In the genomic region with DNA sequence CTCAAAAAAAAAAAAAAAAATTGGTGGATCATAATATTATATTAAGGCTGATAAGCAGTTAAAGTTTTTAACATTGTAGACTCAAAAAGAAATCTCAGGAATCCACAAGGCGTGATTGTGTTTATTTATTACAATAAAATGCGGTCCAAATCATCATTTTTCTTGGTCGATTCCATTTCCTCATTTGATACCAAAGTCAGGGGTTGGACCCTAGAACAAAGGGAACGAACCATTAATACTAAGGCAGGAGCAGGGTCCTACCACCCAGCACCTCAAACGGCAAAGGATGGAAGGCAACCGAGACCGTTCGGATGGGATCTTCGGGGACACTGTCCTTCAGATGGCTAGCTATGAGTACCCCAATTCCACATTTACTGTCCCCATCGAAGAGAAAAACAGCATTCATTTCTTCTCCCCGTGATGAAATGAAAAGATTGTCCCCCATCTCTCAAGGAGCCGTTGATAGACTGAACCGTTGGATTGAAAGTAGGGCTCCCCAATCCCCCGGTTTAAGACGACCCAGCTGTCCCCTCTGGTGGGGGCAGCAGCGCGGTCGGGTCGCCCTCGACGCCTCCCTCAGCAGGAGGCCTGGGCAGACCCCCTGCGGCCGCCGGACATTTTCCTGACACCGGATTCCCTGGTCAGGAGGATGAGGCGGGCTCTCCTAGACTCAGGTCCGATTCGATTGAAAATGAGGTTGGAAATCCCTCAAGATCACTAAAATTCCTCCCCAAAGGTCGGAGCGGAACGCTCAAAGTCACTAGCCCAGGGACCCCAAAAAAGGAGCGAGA, we compare ENCODE assay signal across 1 cellular context.
TF ChIP-seq lines count a peak whose summit lies in the region.

No MANE protein-coding gene starts in this region.

TF ChIP-seq in H1, 55 proteins besides CTCF, POLR2A, EP300 and RAD21 (continued from another document):
- TF ChIP-seq KDM4A (IDR thresholded peaks at IDR 0.05; ENCODE audit: low read depth, low read length, severe bottlenecking) (peak; percentile 32), POU5F1 (IDR thresholded peaks at IDR 0.05; ENCODE audit: low read depth, low read length) (no peak), NRF1 (IDR thresholded peaks at IDR 0.05; ENCODE audit: low read depth, low read length) (no peak), EZH2 (IDR thresholded peaks at IDR 0.05; ENCODE audit: low read depth, low read length, severe bottlenecking) (no peak), SRF (IDR thresholded peaks at IDR 0.05; ENCODE audit: low read depth, low read length) (no peak), CBX5 (IDR thresholded peaks at IDR 0.05; ENCODE audit: low read depth, low read length) (no peak), BCL11A (IDR thresholded peaks at IDR 0.05; ENCODE audit: low read depth in 2 of 2, low read length in 2 of 2) (no peak), HDAC6 (IDR thresholded peaks at IDR 0.05; ENCODE audit: low read depth, low read length) (no peak), EGR1 (IDR thresholded peaks at IDR 0.05; ENCODE audit: borderline replicate concordance, low read depth, low read length) (no peak), YY1 (IDR thresholded peaks at IDR 0.05; ENCODE audit: low read depth, low read length) (no peak; the same call in none of the 2 replicates), ZNF274 (IDR thresholded peaks at IDR 0.05; ENCODE audit: borderline replicate concordance, extremely low read depth, low read length) (no peak), ATF3 (IDR thresholded peaks at IDR 0.05; ENCODE audit: insufficient read depth, low read depth, low read length) (no peak), SIRT6 (IDR thresholded peaks at IDR 0.05; ENCODE audit: low read length) (no peak), MAFK (IDR thresholded peaks at IDR 0.05; ENCODE audit: low read depth, low read length) (no peak), CHD1 (IDR thresholded peaks at IDR 0.05; ENCODE audit: low read depth, low read length) (no peak), RBBP5 (IDR thresholded peaks at IDR 0.05; ENCODE audit: borderline replicate concordance, low read depth, low read length) (0 out of 2 replicates have a peak, but pooled peaks have one; percentile 35), FOSL1 (IDR thresholded peaks at IDR 0.05; ENCODE audit: insufficient read depth, low read depth, low read length) (no peak), GABPA (IDR thresholded peaks at IDR 0.05; ENCODE audit: borderline replicate concordance, insufficient read depth, low read length) (no peak), TCF12 (IDR thresholded peaks at IDR 0.05; ENCODE audit: low read depth, low read length) (no peak), SP4 (IDR thresholded peaks at IDR 0.05; ENCODE audit: low read length) (0 out of 2 replicates have a peak, but pooled peaks have one; percentile 17), CBX8 (IDR thresholded peaks at IDR 0.05; ENCODE audit: borderline replicate concordance, low read depth, low read length) (no peak), POLR2AphosphoS5 (IDR thresholded peaks at IDR 0.05; ENCODE audit: low read depth, low read length) (no peak; the same call in 1 of the 2 replicates), PHF8 (conservative IDR thresholded peaks at IDR 0.05; ENCODE audit: low read depth, low read length) (no peak), RFX5 (IDR thresholded peaks at IDR 0.05; ENCODE audit: borderline replicate concordance, low read depth, low read length) (no peak), SP2 (IDR thresholded peaks at IDR 0.05; ENCODE audit: low read length) (no peak), ATF2 (IDR thresholded peaks at IDR 0.05; ENCODE audit: low read length) (no peak), TAF7 (optimal IDR thresholded peaks at IDR 0.05; ENCODE audit: borderline replicate concordance, low read depth, low read length) (no peak), JUN (IDR thresholded peaks at IDR 0.05; ENCODE audit: low read depth, low read length) (no peak), RXRA (IDR thresholded peaks at IDR 0.05; ENCODE audit: insufficient read depth, low read depth, low read length) (no peak), CTBP2 (IDR thresholded peaks at IDR 0.05; ENCODE audit: borderline replicate concordance, insufficient read depth, insufficient read length, low read length) (no peak), KDM5A (IDR thresholded peaks at IDR 0.05; ENCODE audit: low read length) (no peak), JUND (IDR thresholded peaks at IDR 0.05; ENCODE audit: low read length) (0 out of 2 replicates have a peak, but pooled peaks have one; percentile 41), BACH1 (IDR thresholded peaks at IDR 0.05; ENCODE audit: low read length) (no peak), CREB1 (IDR thresholded peaks at IDR 0.05) (no peak), HDAC2 (IDR thresholded peaks at IDR 0.05; ENCODE audit: borderline replicate concordance in 1 of 2, low read depth in 2 of 2, low read length in 2 of 2) (no peak), SAP30 (IDR thresholded peaks at IDR 0.05; ENCODE audit: insufficient read depth, insufficient replicate concordance, low read length) (no peak), SIX5 (IDR thresholded peaks at IDR 0.05; ENCODE audit: low read depth, low read length) (no peak), ASH2L (IDR thresholded peaks at IDR 0.05; ENCODE audit: low read length) (peak; percentile 7), SUZ12 (IDR thresholded peaks at IDR 0.05; ENCODE audit: low read length) (no peak), CHD2 (IDR thresholded peaks at IDR 0.05; ENCODE audit: low read length) (no peak), KDM1A (IDR thresholded peaks at IDR 0.05; ENCODE audit: borderline replicate concordance, low read length) (no peak), E2F6 (IDR thresholded peaks at IDR 0.05) (no peak), SIN3A (conservative IDR thresholded peaks at IDR 0.05 in 1 of 2, IDR thresholded peaks at IDR 0.05 in 1 of 2; ENCODE audit: low read depth in 1 of 2, low read length in 2 of 2) (no peak; a peak in 1 of 4 replicates), RNF2 (IDR thresholded peaks at IDR 0.05; ENCODE audit: borderline replicate concordance, low read depth, low read length, missing control alignments, poor library complexity, severe bottlenecking) (no peak), TBP (IDR thresholded peaks at IDR 0.05; ENCODE audit: low read depth, low read length) (no peak; the same call in 1 of the 2 replicates), BRCA1 (IDR thresholded peaks at IDR 0.05; ENCODE audit: low read depth, low read length) (no peak), TAF1 (IDR thresholded peaks at IDR 0.05; ENCODE audit: low read depth, low read length) (peak; percentile 63; the same call in 1 of the 2 replicates)
- TF ChIP-seq, protein P1, sequence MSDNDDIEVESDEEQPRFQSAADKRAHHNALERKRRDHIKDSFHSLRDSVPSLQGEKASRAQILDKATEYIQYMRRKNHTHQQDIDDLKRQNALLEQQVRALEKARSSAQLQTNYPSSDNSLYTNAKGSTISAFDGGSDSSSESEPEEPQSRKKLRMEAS (IDR thresholded peaks at IDR 0.05): no peak
TF ChIP-seq in H1: peak in this region for 6.
